In the genomic region with DNA sequence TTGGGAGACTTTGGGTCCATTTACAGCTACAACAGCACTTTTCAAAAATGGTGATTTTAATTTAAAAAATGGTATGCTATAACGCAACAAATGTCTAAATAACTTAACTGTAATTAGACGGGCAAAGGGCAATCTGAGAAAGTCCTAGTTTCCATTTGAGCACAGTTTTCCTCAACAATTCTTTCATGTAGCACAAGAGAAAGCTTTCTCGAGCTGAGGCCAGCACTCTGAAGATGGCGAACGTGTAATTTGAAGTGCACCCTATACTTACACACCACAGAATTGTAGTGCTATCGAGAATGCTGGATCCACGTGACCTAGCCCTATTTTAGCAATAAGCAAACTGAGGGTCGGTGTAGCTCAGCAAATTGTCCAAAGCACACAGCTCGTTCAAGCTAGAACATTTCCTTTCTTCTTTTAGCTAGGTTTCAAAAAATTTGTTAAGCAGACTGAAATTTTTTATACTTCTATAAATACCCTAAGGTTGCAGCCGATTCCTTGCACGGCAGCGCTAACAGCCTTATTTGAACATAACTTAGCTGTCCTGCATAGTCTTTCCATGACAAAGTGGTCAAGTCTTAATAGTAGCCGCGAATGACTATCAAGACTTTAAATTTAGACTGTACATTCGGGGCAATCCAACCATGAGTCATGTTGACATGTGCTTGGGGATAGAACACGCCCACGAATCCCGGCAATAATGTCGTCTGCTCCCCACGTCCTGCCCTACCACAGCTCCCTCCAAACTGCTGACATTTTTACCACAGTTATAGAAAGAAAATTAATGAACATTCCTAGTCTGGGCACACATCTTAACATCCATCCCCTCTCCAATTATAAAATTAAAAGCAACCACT, we compare ENCODE assay signal across 8 cellular contexts. TPM values are rescaled to one million over a fixed set of nuclear protein-coding genes. Genes with fewer than 3 reads are reported as not detected.
DNase-seq lines count a peak whose midpoint lies in the region; ATAC-seq and TF ChIP-seq lines count a peak whose summit lies in the region.

No MANE protein-coding gene starts in this region.

- H3K4me1 ChIP-seq in hepatocyte (ENCODE audit: insufficient read depth) (peaks cover 19% of the 10 kb centered on the region), stomach smooth muscle (ENCODE audit: control insufficient read depth, insufficient read depth, low read length) (peaks cover 41% of the 10 kb centered on the region)

- H4K20me1 ChIP-seq in hepatocyte (ENCODE audit: insufficient read depth, poor library complexity, severe bottlenecking) = peaks cover 25% of the 10 kb centered on the region

- TF ChIP-seq CTCF in hepatocyte (IDR thresholded peaks at IDR 0.05; ENCODE audit: poor library complexity) = no peak

- H3K36me3 ChIP-seq in hepatocyte (replicated peaks; ENCODE audit: insufficient read depth, low read depth) = peaks cover 10% of the 10 kb centered on the region
- peaks cover 24 to 32% of the 10 kb centered on the region in 2 donors for H3K36me3 ChIP-seq in stomach smooth muscle (ENCODE audit: control insufficient read depth in 2 of 2, insufficient read depth in 2 of 2, low read length in 2 of 2)

- H3K9me2 ChIP-seq in hepatocyte (replicated peaks; ENCODE audit: insufficient read depth) = no peaks in the 10 kb centered on the region

- peak; percentile 33 for DNase-seq in activated naive CD4-positive, alpha-beta T cell treated with Interleukin-2 at 50 U/mL for 16 hours
- no peak for DNase-seq in activated naive CD4-positive, alpha-beta T cell (lab: John Stamatoyannopoulos, UW)
- DNase-seq in hepatocyte (ENCODE audit: low spot score) (peak; percentile 78), ureter (ENCODE audit: low spot score) (no peak), mesenteric fat pad (ENCODE audit: low spot score) (no peak)

- H3K79me2 ChIP-seq in hepatocyte = peaks cover 23% of the 10 kb centered on the region

- no peaks in the 10 kb centered on the region for H3K27me3 ChIP-seq in hepatocyte
- H3K27me3 ChIP-seq in stomach smooth muscle (ENCODE audit: control insufficient read depth in 1 of 2, insufficient read depth in 2 of 2, low read length in 2 of 2) = no peaks in the 10 kb centered on the region

- H3K9ac ChIP-seq in stomach smooth muscle (ENCODE audit: low read length in 2 of 2) = no peak overlapping the region

- no peak for ATAC-seq in GM21360 (IDR thresholded peaks at IDR 0.05; ENCODE audit: unreplicated experiment)

- WGBS in hepatocyte (ENCODE audit: low lambda C conversion rate, missing lambda C conversion rate) = 81% methylated on average over 20 of the region's 20 CpGs

- H3K9me3 ChIP-seq in hepatocyte (ENCODE audit: low read depth) (no peaks in the 10 kb centered on the region), stomach smooth muscle (ENCODE audit: control insufficient read depth in 2 of 2, low read length in 2 of 2) (no peaks in the 10 kb centered on the region)

- no peak overlapping the region for H3K4me3 ChIP-seq in hepatocyte
- H3K4me3 ChIP-seq in stomach smooth muscle (ENCODE audit: low read length in 2 of 2) = no peak overlapping the region

- H3K4me2 ChIP-seq in hepatocyte = no peak overlapping the region

- H2AFZ ChIP-seq in hepatocyte = no peak overlapping the region

- H3K27ac ChIP-seq in angular gyrus (ENCODE audit: low read depth, low read length) (peak overlapping the region; percentile 46), hepatocyte (peak overlapping the region; percentile 77), stomach smooth muscle (ENCODE audit: low read length) (peak overlapping the region; percentile 69)

RNA-seq across cellular contexts. Expression of gene KLF6, which starts 10.0 kb away (rescaled TPM):
- total RNA-seq in hepatocyte (157 and 187 TPM in 2 replicates), ureter (171 TPM), mesenteric fat pad (474 TPM)
- 602 and 816 TPM in 2 replicates for polyA plus RNA-seq in hepatocyte

Comparison
In these comparisons a context has a peak if more than half of its experiments do, and no peak if none do; other contexts are left out.
1. DNase-seq: peak in activated naive CD4-positive, alpha-beta T cell treated with Interleukin-2 at 50 U/mL for 16 hours (single experiment) and hepatocyte (single experiment); none in activated naive CD4-positive, alpha-beta T cell (0 of 4), ureter (single experiment) and mesenteric fat pad (single experiment).
2. Peak in every context shown above with its lines, with median percentiles within 50 percentile points of each other: H3K27ac ChIP-seq.